In the genomic region with DNA sequence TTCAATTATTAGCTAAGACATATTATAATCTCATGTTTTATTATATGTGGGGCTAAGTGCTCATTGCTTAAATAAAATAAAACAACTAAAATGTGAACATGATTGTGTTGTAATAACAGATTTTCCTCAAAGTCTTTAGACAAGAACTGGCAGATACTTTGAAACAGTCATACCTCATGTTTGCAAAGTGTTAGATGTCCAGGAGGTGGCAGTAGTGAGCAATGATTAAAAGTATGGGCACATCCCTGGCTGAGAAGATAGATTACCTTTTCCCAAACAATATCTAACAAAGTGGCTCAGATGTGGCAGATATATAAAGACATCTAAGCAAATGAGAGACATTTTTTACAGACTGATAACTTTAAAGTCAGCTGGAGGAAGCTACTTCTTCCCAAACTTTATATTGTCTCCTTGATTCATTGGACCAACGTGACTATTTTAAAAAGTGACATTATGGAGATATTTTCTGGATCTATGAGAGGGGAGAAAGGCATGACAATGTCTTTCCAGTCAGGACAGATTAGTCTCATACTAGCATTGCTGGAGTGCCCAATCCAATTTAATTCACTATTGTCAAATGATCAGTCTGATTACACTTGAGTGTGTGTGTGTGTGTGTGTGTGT, we compare ENCODE assay signal across 8 cellular contexts.
DNase-seq lines count a peak whose midpoint lies in the region; ATAC-seq, FAIRE-seq and TF ChIP-seq lines count a peak whose summit lies in the region.

No MANE protein-coding gene starts in this region.

- no peaks in the 10 kb centered on the region for H3K4me1 ChIP-seq in esophagus muscularis mucosa
- no peaks in the 10 kb centered on the region for H3K4me1 ChIP-seq in neural progenitor cell

- DNase-seq in Right ventricle myocardium superior, result no peak
- no peak for DNase-seq in Right ventricle myocardium inferior (ENCODE audit: missing footprints)
- DNase-seq in H54 (ENCODE audit: insufficient read length, low spot score), result peak; percentile 6
- DNase-seq in MV-4-11 (lab: John Stamatoyannopoulos, UW), result peak; percentile 15
- no peak for DNase-seq in esophagus muscularis mucosa (ENCODE audit: extremely low spot score)
- DNase-seq in neural progenitor cell (ENCODE audit: low spot score), result peak; percentile 62
- no peak for DNase-seq in epidermal melanocyte (ENCODE audit: insufficient read length, low spot score)

- H3K27ac ChIP-seq in esophagus muscularis mucosa (replicated peaks in 1 of 4) (no peak overlapping the region), neural progenitor cell (no peak overlapping the region)

- H3K4me3 ChIP-seq in esophagus muscularis mucosa, result no peak overlapping the region
- H3K4me3 ChIP-seq in neural progenitor cell, result no peak overlapping the region

- H3K9me3 Mint-ChIP-seq in neural progenitor cell, result no peaks in the 10 kb centered on the region

- no peak overlapping the region for H3K4me2 ChIP-seq in neural progenitor cell

- no peaks in the 10 kb centered on the region for H3K27me3 ChIP-seq in esophagus muscularis mucosa
- no peaks in the 10 kb centered on the region for H3K27me3 ChIP-seq in neural progenitor cell

- no peaks in the 10 kb centered on the region for H4K20me1 ChIP-seq in neural progenitor cell (ENCODE audit: low read depth)

- H3K4me3 Mint-ChIP-seq in neural progenitor cell, result no peak overlapping the region

- intact Hi-C loops in Right ventricle myocardium superior (cut with DNase I) (no loop called here), Right ventricle myocardium inferior (cut with DNase I) (no loop called here), esophagus muscularis mucosa (cut with DNase I) (no loop called here)

- no peaks in the 10 kb centered on the region for H3K4me1 Mint-ChIP-seq in neural progenitor cell

- H3K27me3 Mint-ChIP-seq in neural progenitor cell (ENCODE audit: insufficient read depth, low read depth), result peaks cover 5% of the 10 kb centered on the region

- TF ChIP-seq CTCF in esophagus muscularis mucosa (IDR thresholded peaks at IDR 0.05), result peak; percentile 40 to 58 (median 48)
- TF ChIP-seq CTCF in neural progenitor cell (IDR thresholded peaks at IDR 0.05), result peak; percentile 84

- H3K36me3 ChIP-seq in esophagus muscularis mucosa (no peaks in the 10 kb centered on the region), neural progenitor cell (no peaks in the 10 kb centered on the region)

- no peak overlapping the region for H3K9ac ChIP-seq in neural progenitor cell

- TF ChIP-seq POLR2A in H54 (IDR thresholded peaks at IDR 0.05; ENCODE audit: low read depth, low read length) (no peak), esophagus muscularis mucosa (IDR thresholded peaks at IDR 0.05; ENCODE audit: low read depth) (no peak)

- peak; percentile 60 for FAIRE-seq in H54 (lab: Jason Lieb, UNC)
- FAIRE-seq in TTC549 (lab: Jason Lieb, UNC), result peak; percentile 75

- no peak overlapping the region for H2AFZ ChIP-seq in neural progenitor cell (replicated peaks)

- H3K27ac Mint-ChIP-seq in neural progenitor cell, result no peak overlapping the region

- no peak for TF ChIP-seq EP300 in esophagus muscularis mucosa (IDR thresholded peaks at IDR 0.05)

- H3F3A ChIP-seq in neural progenitor cell (ENCODE audit: low read depth), result no peaks in the 10 kb centered on the region

- H3K9me3 ChIP-seq in esophagus muscularis mucosa, result no peaks in the 10 kb centered on the region
- H3K9me3 ChIP-seq in neural progenitor cell (ENCODE audit: low read depth), result no peaks in the 10 kb centered on the region

- ATAC-seq in Right ventricle myocardium superior (ENCODE audit: poor library complexity) (peak; percentile 52), Right ventricle myocardium inferior (no peak)

- H3K36me3 Mint-ChIP-seq in neural progenitor cell, result no peaks in the 10 kb centered on the region

- 0% methylated on average over 1 of the region's 1 CpG for whole genome bisulfite sequencing in esophagus muscularis mucosa

- H3K79me2 ChIP-seq in neural progenitor cell (ENCODE audit: low read depth), result no peaks in the 10 kb centered on the region

Comparison
In these comparisons a context has a peak if more than half of its experiments do, and no peak if none do; other contexts are left out.
1. DNase-seq: peak in H54 (single experiment), MV-4-11 (single experiment) and neural progenitor cell (single experiment); none in Right ventricle myocardium superior (single experiment), Right ventricle myocardium inferior (single experiment), esophagus muscularis mucosa (single experiment) and epidermal melanocyte (single experiment).